8 cellular contexts compared by ENCODE assay signal in genomic region chr2:27211943-27212625, GRCh38.
DNase-seq lines count a peak whose midpoint lies in the region; ATAC-seq and FAIRE-seq lines count a peak whose summit lies in the region.

ATRAID (plus strand) TSS chr2:27212041; CDS start chr2:27212369, 328 bp downstream.
SLC5A6 (minus strand) TSS chr2:27212268; CDS start chr2:27207650, 4,618 bp downstream.

- no peaks in the 10 kb centered on the region for H3K9me3 ChIP-seq in effector memory CD4-positive, alpha-beta T cell (ENCODE audit: control insufficient read depth, low read length)

- no peaks in the 10 kb centered on the region for H3K27me3 Mint-ChIP-seq in memory B cell

- DNase-seq in COR-L47 (lab: John Stamatoyannopoulos, UW): peak; percentile 90
- DNase-seq in HTR-8/SVneo (ENCODE audit: insufficient read length, low spot score): peak; percentile 97
- DNase-seq in NOMO-1 (lab: John Stamatoyannopoulos, UW; ENCODE audit: unreplicated experiment in 2 of 2): peak; percentile 83 to 93
- peak; percentile 76 to 79 for DNase-seq in activated CD8-positive, alpha-beta memory T cell treated with anti-CD3 and anti-CD28 coated beads for 4 hours (ENCODE audit: low read depth in 2 of 2)
- peak; percentile 70 to 82 (median 82) for DNase-seq in effector memory CD4-positive, alpha-beta T cell
- peak; percentile 91 to 94 for DNase-seq in memory B cell (ENCODE audit: low spot score in 2 of 2)
- DNase-seq in stimulated activated CD8-positive, alpha-beta memory T cell treated with anti-CD3 and anti-CD28 coated beads, Interleukin-12 subunit alpha, Interleukin-12 subunit beta, amount 100 ng/mL, for 1 hour (ENCODE audit: low read depth): peak; percentile 80

- peaks cover 3% of the 10 kb centered on the region for H3K36me3 Mint-ChIP-seq in memory B cell

- ATAC-seq in GM21381 (IDR thresholded peaks at IDR 0.05; ENCODE audit: unreplicated experiment): peak; percentile 81
- ATAC-seq in memory B cell (ENCODE audit: low read depth): peak; percentile 83

- H3K4me3 Mint-ChIP-seq in memory B cell: peak within 1 kb of the TSS; percentile 99

- FAIRE-seq in HTR-8/SVneo (lab: Jason Lieb, UNC): peak; percentile 33

- peak within 1 kb of the TSS; percentile 99 for H3K27ac ChIP-seq in effector memory CD4-positive, alpha-beta T cell (ENCODE audit: insufficient read depth, low read length, poor library complexity, severe bottlenecking)

- H3K36me3 ChIP-seq in effector memory CD4-positive, alpha-beta T cell (ENCODE audit: control insufficient read depth, insufficient read depth, low read length): peaks cover 7% of the 10 kb centered on the region

- no peaks in the 10 kb centered on the region for H3K27me3 ChIP-seq in effector memory CD4-positive, alpha-beta T cell (replicated peaks; ENCODE audit: control insufficient read depth, insufficient read depth, low read length, poor library complexity, severe bottlenecking)

- peaks cover 16% of the 10 kb centered on the region for H3K4me1 ChIP-seq in effector memory CD4-positive, alpha-beta T cell (ENCODE audit: control insufficient read depth, insufficient read depth, low read length, poor library complexity, severe bottlenecking)

- peak within 1 kb of the TSS; percentile 100 for H3K27ac Mint-ChIP-seq in memory B cell

- peak within 1 kb of the TSS; percentile 90 for H3K4me3 ChIP-seq in effector memory CD4-positive, alpha-beta T cell (ENCODE audit: insufficient read depth, low read depth, low read length, poor library complexity, severe bottlenecking)

- no peaks in the 10 kb centered on the region for H3K9me3 Mint-ChIP-seq in memory B cell

- H3K4me1 Mint-ChIP-seq in memory B cell: peaks cover 28% of the 10 kb centered on the region

Comparison
In these comparisons a context has a peak if more than half of its experiments do, and no peak if none do; other contexts are left out.
1. Peak in every context shown above with its lines: DNase-seq, ATAC-seq, H3K4me3 ChIP-seq and H3K27ac ChIP-seq.